Comparison of ENCODE assay signal across 1 cellular context in the genomic region with DNA sequence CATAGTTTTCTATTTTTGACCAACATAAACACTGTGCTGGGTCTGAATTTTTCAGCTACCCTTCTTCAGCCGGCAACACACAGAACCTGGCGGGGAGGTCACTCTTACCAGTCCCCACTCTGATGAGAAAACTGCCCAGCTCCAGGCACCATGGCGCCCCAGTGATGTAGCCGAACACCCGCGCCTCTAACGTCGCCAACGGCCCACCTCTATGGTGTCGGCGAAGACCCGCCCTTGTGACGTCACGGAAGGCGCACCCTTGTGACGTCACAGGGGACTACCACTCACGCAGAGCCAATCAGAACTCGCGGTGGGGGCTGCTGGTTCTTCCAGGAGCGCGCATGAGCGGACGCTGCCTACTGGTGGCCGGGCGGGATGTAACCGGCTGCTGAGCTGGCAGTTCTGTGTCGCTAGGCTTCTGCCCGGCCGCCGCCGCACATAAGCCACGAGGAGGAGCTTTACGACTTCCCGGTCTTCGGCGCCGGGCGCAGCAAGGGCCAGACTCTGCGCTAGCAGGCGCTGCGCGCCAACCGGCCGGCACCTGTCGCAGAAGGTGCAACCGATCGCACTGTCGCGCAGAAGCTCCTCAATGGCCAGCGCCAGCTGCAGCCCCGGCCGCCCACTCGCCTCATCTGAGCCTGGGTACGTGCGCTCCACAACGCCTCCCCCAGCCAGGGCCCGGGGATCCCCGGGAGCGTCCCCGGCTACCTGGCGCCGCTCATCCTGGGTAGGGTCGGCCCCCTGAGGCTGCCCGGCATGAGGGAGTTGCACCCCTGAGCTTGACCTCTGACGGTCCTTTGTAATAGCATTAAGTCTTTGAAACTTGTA.
TF ChIP-seq lines count a peak whose summit lies in the region.
"Not testable (repeated sequence)": the region's sequence is repeated elsewhere in the genome, so short reads cannot be mapped to it uniquely, and the experiment has no call there.

No MANE protein-coding gene starts in this region.

TF ChIP-seq in K562, 482 proteins besides CTCF, POLR2A, EP300 and RAD21 (continued from another document and continues in another):
- peak; percentile 88 for TF ChIP-seq TAF1 (IDR thresholded peaks at IDR 0.05; ENCODE audit: control insufficient read depth, extremely low read depth, insufficient read depth, low read length, severe bottlenecking)
- TF ChIP-seq MTA3 (IDR thresholded peaks at IDR 0.05; ENCODE audit: borderline replicate concordance): peak; percentile 89; the same call in 1 of the 2 replicates
- peak; percentile 86 for TF ChIP-seq NKRF (IDR thresholded peaks at IDR 0.05; ENCODE audit: borderline replicate concordance)
- TF ChIP-seq KAT8 (IDR thresholded peaks at IDR 0.05; ENCODE audit: low read depth): peak; percentile 59; the same call in 1 of the 2 replicates
- peak; percentile 84 for TF ChIP-seq MYC (IDR thresholded peaks at IDR 0.05; ENCODE audit: low read depth, low read length)
- 0 out of 2 replicates have a peak, but pooled peaks have one; percentile 76 for TF ChIP-seq MYC (CRISPR knock-in tag; IDR thresholded peaks at IDR 0.05; ENCODE audit: borderline replicate concordance, low read depth)
- TF ChIP-seq GMEB1 (CRISPR knock-in tag; IDR thresholded peaks at IDR 0.05): peak; percentile 87
- peak; percentile 68 for TF ChIP-seq ZNF644 (tag; IDR thresholded peaks at IDR 0.05; ENCODE audit: low read depth)
- TF ChIP-seq GATAD2B (IDR thresholded peaks at IDR 0.05; ENCODE audit: borderline replicate concordance): peak; percentile 69; the same call in 1 of the 2 replicates
- peak; percentile 87 for TF ChIP-seq CHAMP1 (IDR thresholded peaks at IDR 0.05)
- TF ChIP-seq, protein P1, sequence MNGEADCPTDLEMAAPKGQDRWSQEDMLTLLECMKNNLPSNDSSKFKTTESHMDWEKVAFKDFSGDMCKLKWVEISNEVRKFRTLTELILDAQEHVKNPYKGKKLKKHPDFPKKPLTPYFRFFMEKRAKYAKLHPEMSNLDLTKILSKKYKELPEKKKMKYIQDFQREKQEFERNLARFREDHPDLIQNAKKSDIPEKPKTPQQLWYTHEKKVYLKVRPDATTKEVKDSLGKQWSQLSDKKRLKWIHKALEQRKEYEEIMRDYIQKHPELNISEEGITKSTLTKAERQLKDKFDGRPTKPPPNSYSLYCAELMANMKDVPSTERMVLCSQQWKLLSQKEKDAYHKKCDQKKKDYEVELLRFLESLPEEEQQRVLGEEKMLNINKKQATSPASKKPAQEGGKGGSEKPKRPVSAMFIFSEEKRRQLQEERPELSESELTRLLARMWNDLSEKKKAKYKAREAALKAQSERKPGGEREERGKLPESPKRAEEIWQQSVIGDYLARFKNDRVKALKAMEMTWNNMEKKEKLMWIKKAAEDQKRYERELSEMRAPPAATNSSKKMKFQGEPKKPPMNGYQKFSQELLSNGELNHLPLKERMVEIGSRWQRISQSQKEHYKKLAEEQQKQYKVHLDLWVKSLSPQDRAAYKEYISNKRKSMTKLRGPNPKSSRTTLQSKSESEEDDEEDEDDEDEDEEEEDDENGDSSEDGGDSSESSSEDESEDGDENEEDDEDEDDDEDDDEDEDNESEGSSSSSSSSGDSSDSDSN (IDR thresholded peaks at IDR 0.05; ENCODE audit: borderline replicate concordance in 1 of 2, low read depth in 2 of 2, low read length in 2 of 2): 0 out of 4 replicates have a peak, but pooled peaks of 1 of the 2 experiments have one; percentile 39
- TF ChIP-seq RNF2 (IDR thresholded peaks at IDR 0.05): peak; percentile 57; the same call in 1 of the 2 replicates
- TF ChIP-seq, protein P2, sequence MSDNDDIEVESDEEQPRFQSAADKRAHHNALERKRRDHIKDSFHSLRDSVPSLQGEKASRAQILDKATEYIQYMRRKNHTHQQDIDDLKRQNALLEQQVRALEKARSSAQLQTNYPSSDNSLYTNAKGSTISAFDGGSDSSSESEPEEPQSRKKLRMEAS (CRISPR knock-in tag; IDR thresholded peaks at IDR 0.05): peak; percentile 89
- peak; percentile 78; the same call in 1 of the 2 replicates for TF ChIP-seq KLF1 (tag; IDR thresholded peaks at IDR 0.05)
- TF ChIP-seq AFF4 (CRISPR knock-in tag; IDR thresholded peaks at IDR 0.05): peak; percentile 86
- peak; percentile 99 for TF ChIP-seq ATF7 (IDR thresholded peaks at IDR 0.05)
- 0 out of 2 replicates have a peak, but pooled peaks have one; percentile 7 for TF ChIP-seq OTX1 (CRISPR knock-in tag; IDR thresholded peaks at IDR 0.05)
- peak; percentile 89 for TF ChIP-seq RFX5 (IDR thresholded peaks at IDR 0.05; ENCODE audit: low read depth, low read length)
- TF ChIP-seq CBX1 (IDR thresholded peaks at IDR 0.05; ENCODE audit: low read depth): 0 out of 2 replicates have a peak, but pooled peaks have one; percentile 25
- TF ChIP-seq, protein P3, sequence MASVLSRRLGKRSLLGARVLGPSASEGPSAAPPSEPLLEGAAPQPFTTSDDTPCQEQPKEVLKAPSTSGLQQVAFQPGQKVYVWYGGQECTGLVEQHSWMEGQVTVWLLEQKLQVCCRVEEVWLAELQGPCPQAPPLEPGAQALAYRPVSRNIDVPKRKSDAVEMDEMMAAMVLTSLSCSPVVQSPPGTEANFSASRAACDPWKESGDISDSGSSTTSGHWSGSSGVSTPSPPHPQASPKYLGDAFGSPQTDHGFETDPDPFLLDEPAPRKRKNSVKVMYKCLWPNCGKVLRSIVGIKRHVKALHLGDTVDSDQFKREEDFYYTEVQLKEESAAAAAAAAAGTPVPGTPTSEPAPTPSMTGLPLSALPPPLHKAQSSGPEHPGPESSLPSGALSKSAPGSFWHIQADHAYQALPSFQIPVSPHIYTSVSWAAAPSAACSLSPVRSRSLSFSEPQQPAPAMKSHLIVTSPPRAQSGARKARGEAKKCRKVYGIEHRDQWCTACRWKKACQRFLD (CRISPR knock-in tag; IDR thresholded peaks at IDR 0.05): peak; percentile 81; the same call in 1 of the 2 replicates
- peak; percentile 69 for TF ChIP-seq SOX6 (IDR thresholded peaks at IDR 0.05)
- peak; percentile 67 for TF ChIP-seq PHF8 (IDR thresholded peaks at IDR 0.05; ENCODE audit: borderline replicate concordance, low read length)
- TF ChIP-seq, protein P4, sequence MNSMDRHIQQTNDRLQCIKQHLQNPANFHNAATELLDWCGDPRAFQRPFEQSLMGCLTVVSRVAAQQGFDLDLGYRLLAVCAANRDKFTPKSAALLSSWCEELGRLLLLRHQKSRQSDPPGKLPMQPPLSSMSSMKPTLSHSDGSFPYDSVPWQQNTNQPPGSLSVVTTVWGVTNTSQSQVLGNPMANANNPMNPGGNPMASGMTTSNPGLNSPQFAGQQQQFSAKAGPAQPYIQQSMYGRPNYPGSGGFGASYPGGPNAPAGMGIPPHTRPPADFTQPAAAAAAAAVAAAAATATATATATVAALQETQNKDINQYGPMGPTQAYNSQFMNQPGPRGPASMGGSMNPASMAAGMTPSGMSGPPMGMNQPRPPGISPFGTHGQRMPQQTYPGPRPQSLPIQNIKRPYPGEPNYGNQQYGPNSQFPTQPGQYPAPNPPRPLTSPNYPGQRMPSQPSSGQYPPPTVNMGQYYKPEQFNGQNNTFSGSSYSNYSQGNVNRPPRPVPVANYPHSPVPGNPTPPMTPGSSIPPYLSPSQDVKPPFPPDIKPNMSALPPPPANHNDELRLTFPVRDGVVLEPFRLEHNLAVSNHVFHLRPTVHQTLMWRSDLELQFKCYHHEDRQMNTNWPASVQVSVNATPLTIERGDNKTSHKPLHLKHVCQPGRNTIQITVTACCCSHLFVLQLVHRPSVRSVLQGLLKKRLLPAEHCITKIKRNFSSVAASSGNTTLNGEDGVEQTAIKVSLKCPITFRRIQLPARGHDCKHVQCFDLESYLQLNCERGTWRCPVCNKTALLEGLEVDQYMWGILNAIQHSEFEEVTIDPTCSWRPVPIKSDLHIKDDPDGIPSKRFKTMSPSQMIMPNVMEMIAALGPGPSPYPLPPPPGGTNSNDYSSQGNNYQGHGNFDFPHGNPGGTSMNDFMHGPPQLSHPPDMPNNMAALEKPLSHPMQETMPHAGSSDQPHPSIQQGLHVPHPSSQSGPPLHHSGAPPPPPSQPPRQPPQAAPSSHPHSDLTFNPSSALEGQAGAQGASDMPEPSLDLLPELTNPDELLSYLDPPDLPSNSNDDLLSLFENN (IDR thresholded peaks at IDR 0.05; ENCODE audit: low read depth in 2 of 2, low read length in 2 of 2): 0 out of 4 replicates have a peak, but pooled peaks of 1 of the 2 experiments have one; percentile 17
- peak; percentile 67 for TF ChIP-seq FOS (IDR thresholded peaks at IDR 0.05; ENCODE audit: extremely low read depth, insufficient read length)
- peak in 1 of 2 experiments; percentile 26; a peak in 2 of 4 replicates for TF ChIP-seq SRF (CRISPR knock-in tag; IDR thresholded peaks at IDR 0.05)
- TF ChIP-seq HDAC1 (IDR thresholded peaks at IDR 0.05): peak in 1 of 2 experiments; percentile 84; a peak in 2 of 4 replicates
- 0 out of 2 replicates have a peak, but pooled peaks have one; percentile 61 for TF ChIP-seq ZNF740 (CRISPR knock-in tag; IDR thresholded peaks at IDR 0.05)
- TF ChIP-seq ZNF740, NR4A1 (tag; IDR thresholded peaks at IDR 0.05): not testable (repeated sequence)
- 0 out of 2 replicates have a peak, but pooled peaks have one; percentile 12 for TF ChIP-seq NR4A1 (CRISPR knock-in tag; IDR thresholded peaks at IDR 0.05)
